Comparison of ENCODE assay signal across 1 cellular context in the genomic region with DNA sequence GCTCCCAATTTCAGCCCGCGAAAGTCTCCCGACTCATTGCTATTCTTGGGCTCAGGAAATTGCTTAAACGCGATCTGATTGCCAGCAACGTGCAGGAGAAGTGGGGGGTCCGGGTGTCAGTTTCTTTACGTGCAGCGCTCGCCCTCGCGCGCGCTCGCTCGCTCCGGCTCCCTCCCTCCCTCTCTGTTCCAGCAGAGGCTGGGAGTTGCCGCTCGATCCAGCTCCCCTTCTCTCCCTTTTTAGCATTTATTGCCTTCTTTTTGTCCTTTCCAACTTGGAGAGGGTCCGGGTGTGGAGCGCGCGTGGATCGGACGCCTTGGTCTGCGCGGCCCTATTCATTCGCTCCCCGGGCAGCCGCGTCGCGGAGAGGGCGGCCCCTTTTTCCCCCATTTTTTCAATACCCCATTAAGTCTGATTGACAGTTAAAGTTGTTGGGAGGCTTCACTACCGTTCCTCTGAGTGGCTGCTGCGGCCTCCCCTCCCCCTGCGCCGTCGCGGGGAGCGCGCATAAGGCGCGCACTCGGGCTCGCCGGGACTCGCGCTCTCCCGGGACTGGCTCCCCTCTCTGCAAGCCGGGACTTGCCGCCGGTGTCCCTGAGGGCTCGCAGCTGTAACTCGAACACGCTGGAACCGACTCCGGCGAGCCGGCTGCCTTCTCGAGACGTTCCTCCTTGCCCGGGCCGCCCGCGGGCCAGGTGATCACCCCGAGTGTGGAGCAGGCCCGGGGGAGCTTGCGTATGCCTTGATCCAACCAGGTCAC.
TF ChIP-seq lines count a peak whose summit lies in the region.

A gene with protein sequence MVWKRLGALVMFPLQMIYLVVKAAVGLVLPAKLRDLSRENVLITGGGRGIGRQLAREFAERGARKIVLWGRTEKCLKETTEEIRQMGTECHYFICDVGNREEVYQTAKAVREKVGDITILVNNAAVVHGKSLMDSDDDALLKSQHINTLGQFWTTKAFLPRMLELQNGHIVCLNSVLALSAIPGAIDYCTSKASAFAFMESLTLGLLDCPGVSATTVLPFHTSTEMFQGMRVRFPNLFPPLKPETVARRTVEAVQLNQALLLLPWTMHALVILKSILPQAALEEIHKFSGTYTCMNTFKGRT (minus strand): TSS at position 310 of the 760 bp plus-strand sequence. CDS start 862 bp downstream, outside the sequence.

TF ChIP-seq in K562, 482 proteins besides CTCF, POLR2A, EP300 and RAD21 (continued from another document and continues in another):
- TF ChIP-seq, protein P1, sequence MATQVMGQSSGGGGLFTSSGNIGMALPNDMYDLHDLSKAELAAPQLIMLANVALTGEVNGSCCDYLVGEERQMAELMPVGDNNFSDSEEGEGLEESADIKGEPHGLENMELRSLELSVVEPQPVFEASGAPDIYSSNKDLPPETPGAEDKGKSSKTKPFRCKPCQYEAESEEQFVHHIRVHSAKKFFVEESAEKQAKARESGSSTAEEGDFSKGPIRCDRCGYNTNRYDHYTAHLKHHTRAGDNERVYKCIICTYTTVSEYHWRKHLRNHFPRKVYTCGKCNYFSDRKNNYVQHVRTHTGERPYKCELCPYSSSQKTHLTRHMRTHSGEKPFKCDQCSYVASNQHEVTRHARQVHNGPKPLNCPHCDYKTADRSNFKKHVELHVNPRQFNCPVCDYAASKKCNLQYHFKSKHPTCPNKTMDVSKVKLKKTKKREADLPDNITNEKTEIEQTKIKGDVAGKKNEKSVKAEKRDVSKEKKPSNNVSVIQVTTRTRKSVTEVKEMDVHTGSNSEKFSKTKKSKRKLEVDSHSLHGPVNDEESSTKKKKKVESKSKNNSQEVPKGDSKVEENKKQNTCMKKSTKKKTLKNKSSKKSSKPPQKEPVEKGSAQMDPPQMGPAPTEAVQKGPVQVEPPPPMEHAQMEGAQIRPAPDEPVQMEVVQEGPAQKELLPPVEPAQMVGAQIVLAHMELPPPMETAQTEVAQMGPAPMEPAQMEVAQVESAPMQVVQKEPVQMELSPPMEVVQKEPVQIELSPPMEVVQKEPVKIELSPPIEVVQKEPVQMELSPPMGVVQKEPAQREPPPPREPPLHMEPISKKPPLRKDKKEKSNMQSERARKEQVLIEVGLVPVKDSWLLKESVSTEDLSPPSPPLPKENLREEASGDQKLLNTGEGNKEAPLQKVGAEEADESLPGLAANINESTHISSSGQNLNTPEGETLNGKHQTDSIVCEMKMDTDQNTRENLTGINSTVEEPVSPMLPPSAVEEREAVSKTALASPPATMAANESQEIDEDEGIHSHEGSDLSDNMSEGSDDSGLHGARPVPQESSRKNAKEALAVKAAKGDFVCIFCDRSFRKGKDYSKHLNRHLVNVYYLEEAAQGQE (CRISPR knock-in tag; IDR thresholded peaks at IDR 0.05; ENCODE audit: low read depth): 0 out of 2 replicates have a peak, but pooled peaks have one; percentile 61
- TF ChIP-seq ZBTB7A (IDR thresholded peaks at IDR 0.05; ENCODE audit: borderline replicate concordance, control insufficient read depth, low read depth, low read length) (peak; percentile 71; the same call in 1 of the 2 replicates), HEY1 (CRISPR knock-in tag; IDR thresholded peaks at IDR 0.05; ENCODE audit: borderline replicate concordance) (no peak), HCFC1 (IDR thresholded peaks at IDR 0.05; ENCODE audit: low read depth, low read length) (no peak; the same call in 1 of the 2 replicates), TCFL5 (CRISPR knock-in tag; conservative IDR thresholded peaks at IDR 0.05) (no peak), POLR2G (IDR thresholded peaks at IDR 0.05; ENCODE audit: low read depth, low read length) (peak; percentile 90), FOXK2 (conservative IDR thresholded peaks at IDR 0.05 in 1 of 2, IDR thresholded peaks at IDR 0.05 in 1 of 2; ENCODE audit: low read depth in 2 of 2) (0 out of 4 replicates have a peak, but pooled peaks of 1 of the 2 experiments have one; percentile 13), ZNF583 (CRISPR knock-in tag; IDR thresholded peaks at IDR 0.05) (peak; percentile 60; the same call in 1 of the 2 replicates), ZBED1 (IDR thresholded peaks at IDR 0.05) (0 out of 2 replicates have a peak, but pooled peaks have one; percentile 24), SAP30 (IDR thresholded peaks at IDR 0.05; ENCODE audit: borderline replicate concordance, insufficient read depth, low read depth, low read length, poor library complexity, severe bottlenecking) (peak; percentile 52), KDM2B (CRISPR knock-in tag; IDR thresholded peaks at IDR 0.05) (0 out of 2 replicates have a peak, but pooled peaks have one; percentile 14), TEAD2 (tag; IDR thresholded peaks at IDR 0.05) (no peak), ARID2 (IDR thresholded peaks at IDR 0.05) (no peak), RHOXF2B (CRISPR knock-in tag; conservative IDR thresholded peaks at IDR 0.05) (no peak), ZNF121 (CRISPR knock-in tag; conservative IDR thresholded peaks at IDR 0.05) (no peak), CCNT2 (IDR thresholded peaks at IDR 0.05; ENCODE audit: borderline replicate concordance, extremely low read depth, insufficient read length, low read depth, low read length) (peak; percentile 86), PHF8 (IDR thresholded peaks at IDR 0.05; ENCODE audit: borderline replicate concordance, low read length) (peak; percentile 60; the same call in 1 of the 2 replicates), E2F3 (CRISPR knock-in tag; IDR thresholded peaks at IDR 0.05) (0 out of 2 replicates have a peak, but pooled peaks have one; percentile 31), TAF15 (IDR thresholded peaks at IDR 0.05; ENCODE audit: low read depth, low read length) (no peak), SETDB1 (IDR thresholded peaks at IDR 0.05; ENCODE audit: low read length) (no peak), CHD2 (IDR thresholded peaks at IDR 0.05; ENCODE audit: low read depth, low read length) (peak; percentile 59; the same call in 1 of the 2 replicates)
- TF ChIP-seq, protein P2, sequence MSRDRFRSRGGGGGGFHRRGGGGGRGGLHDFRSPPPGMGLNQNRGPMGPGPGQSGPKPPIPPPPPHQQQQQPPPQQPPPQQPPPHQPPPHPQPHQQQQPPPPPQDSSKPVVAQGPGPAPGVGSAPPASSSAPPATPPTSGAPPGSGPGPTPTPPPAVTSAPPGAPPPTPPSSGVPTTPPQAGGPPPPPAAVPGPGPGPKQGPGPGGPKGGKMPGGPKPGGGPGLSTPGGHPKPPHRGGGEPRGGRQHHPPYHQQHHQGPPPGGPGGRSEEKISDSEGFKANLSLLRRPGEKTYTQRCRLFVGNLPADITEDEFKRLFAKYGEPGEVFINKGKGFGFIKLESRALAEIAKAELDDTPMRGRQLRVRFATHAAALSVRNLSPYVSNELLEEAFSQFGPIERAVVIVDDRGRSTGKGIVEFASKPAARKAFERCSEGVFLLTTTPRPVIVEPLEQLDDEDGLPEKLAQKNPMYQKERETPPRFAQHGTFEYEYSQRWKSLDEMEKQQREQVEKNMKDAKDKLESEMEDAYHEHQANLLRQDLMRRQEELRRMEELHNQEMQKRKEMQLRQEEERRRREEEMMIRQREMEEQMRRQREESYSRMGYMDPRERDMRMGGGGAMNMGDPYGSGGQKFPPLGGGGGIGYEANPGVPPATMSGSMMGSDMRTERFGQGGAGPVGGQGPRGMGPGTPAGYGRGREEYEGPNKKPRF (IDR thresholded peaks at IDR 0.05; ENCODE audit: low read depth, low read length): no peak
- TF ChIP-seq, protein P3, sequence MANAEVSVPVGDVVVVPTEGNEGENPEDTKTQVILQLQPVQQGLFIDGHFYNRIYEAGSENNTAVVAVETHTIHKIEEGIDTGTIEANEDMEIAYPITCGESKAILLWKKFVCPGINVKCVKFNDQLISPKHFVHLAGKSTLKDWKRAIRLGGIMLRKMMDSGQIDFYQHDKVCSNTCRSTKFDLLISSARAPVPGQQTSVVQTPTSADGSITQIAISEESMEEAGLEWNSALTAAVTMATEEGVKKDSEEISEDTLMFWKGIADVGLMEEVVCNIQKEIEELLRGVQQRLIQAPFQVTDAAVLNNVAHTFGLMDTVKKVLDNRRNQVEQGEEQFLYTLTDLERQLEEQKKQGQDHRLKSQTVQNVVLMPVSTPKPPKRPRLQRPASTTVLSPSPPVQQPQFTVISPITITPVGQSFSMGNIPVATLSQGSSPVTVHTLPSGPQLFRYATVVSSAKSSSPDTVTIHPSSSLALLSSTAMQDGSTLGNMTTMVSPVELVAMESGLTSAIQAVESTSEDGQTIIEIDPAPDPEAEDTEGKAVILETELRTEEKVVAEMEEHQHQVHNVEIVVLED (CRISPR knock-in tag; IDR thresholded peaks at IDR 0.05): no peak; the same call in 1 of the 2 replicates
- TF ChIP-seq, protein P4, sequence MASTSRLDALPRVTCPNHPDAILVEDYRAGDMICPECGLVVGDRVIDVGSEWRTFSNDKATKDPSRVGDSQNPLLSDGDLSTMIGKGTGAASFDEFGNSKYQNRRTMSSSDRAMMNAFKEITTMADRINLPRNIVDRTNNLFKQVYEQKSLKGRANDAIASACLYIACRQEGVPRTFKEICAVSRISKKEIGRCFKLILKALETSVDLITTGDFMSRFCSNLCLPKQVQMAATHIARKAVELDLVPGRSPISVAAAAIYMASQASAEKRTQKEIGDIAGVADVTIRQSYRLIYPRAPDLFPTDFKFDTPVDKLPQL (IDR thresholded peaks at IDR 0.05; ENCODE audit: extremely low read depth, insufficient read length): peak; percentile 30
- TF ChIP-seq, protein P5, sequence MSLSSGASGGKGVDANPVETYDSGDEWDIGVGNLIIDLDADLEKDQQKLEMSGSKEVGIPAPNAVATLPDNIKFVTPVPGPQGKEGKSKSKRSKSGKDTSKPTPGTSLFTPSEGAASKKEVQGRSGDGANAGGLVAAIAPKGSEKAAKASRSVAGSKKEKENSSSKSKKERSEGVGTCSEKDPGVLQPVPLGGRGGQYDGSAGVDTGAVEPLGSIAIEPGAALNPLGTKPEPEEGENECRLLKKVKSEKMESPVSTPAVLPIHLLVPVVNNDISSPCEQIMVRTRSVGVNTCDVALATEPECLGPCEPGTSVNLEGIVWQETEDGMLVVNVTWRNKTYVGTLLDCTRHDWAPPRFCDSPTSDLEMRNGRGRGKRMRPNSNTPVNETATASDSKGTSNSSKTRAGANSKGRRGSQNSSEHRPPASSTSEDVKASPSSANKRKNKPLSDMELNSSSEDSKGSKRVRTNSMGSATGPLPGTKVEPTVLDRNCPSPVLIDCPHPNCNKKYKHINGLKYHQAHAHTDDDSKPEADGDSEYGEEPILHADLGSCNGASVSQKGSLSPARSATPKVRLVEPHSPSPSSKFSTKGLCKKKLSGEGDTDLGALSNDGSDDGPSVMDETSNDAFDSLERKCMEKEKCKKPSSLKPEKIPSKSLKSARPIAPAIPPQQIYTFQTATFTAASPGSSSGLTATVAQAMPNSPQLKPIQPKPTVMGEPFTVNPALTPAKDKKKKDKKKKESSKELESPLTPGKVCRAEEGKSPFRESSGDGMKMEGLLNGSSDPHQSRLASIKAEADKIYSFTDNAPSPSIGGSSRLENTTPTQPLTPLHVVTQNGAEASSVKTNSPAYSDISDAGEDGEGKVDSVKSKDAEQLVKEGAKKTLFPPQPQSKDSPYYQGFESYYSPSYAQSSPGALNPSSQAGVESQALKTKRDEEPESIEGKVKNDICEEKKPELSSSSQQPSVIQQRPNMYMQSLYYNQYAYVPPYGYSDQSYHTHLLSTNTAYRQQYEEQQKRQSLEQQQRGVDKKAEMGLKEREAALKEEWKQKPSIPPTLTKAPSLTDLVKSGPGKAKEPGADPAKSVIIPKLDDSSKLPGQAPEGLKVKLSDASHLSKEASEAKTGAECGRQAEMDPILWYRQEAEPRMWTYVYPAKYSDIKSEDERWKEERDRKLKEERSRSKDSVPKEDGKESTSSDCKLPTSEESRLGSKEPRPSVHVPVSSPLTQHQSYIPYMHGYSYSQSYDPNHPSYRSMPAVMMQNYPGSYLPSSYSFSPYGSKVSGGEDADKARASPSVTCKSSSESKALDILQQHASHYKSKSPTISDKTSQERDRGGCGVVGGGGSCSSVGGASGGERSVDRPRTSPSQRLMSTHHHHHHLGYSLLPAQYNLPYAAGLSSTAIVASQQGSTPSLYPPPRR (CRISPR knock-in tag; IDR thresholded peaks at IDR 0.05; ENCODE audit: borderline replicate concordance): 0 out of 2 replicates have a peak, but pooled peaks have one; percentile 38
- TF ChIP-seq, protein P6, sequence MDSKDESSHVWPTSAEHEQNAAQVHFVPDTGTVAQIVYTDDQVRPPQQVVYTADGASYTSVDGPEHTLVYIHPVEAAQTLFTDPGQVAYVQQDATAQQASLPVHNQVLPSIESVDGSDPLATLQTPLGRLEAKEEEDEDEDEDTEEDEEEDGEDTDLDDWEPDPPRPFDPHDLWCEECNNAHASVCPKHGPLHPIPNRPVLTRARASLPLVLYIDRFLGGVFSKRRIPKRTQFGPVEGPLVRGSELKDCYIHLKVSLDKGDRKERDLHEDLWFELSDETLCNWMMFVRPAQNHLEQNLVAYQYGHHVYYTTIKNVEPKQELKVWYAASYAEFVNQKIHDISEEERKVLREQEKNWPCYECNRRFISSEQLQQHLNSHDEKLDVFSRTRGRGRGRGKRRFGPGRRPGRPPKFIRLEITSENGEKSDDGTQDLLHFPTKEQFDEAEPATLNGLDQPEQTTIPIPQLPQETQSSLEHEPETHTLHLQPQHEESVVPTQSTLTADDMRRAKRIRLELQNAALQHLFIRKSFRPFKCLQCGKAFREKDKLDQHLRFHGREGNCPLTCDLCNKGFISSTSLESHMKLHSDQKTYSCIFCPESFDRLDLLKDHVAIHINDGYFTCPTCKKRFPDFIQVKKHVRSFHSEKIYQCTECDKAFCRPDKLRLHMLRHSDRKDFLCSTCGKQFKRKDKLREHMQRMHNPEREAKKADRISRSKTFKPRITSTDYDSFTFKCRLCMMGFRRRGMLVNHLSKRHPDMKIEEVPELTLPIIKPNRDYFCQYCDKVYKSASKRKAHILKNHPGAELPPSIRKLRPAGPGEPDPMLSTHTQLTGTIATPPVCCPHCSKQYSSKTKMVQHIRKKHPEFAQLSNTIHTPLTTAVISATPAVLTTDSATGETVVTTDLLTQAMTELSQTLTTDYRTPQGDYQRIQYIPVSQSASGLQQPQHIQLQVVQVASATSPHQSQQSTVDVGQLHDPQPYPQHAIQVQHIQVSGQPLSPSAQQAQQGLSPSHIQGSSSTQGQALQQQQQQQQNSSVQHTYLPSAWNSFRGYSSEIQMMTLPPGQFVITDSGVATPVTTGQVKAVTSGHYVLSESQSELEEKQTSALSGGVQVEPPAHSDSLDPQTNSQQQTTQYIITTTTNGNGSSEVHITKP (IDR thresholded peaks at IDR 0.05; ENCODE audit: partially characterized antibody): peak; percentile 62
